8 cellular contexts compared by ENCODE assay signal in the genomic region with DNA sequence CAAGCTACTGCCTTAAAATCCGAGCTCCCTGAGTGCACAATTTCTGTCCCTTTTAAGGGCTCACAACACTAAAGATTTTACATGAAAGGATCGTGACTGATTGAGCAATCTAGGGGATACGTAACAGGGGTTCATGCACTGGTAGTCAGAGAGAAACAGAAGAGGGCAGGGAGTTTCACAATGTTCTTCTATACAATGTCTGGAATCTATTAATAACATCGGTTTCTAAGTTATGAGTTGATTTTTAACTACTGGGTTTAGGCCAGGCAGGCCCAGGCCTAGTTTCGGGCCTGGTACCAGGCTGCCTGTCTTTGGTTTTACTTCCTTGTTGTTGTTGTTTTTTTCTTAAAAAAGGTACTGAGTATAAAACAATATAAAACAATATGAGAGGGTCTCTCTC.
A peak's percentile ranks its signal among the peaks of the same experiment; 100 is the strongest.
DNase-seq lines count a peak whose midpoint lies in the region; ATAC-seq, FAIRE-seq and TF ChIP-seq lines count a peak whose summit lies in the region.
"Not testable (repeated sequence)": the region's sequence is repeated elsewhere in the genome, so short reads cannot be mapped to it uniquely, and the experiment has no call there.

No MANE protein-coding gene starts in this region.

- not testable (repeated sequence) for H3F3A ChIP-seq in smooth muscle cell (ENCODE audit: low read depth)

- not testable (repeated sequence) for H3K4me1 ChIP-seq in smooth muscle cell (ENCODE audit: low read depth)

- not testable (repeated sequence) for H3K79me2 ChIP-seq in smooth muscle cell (ENCODE audit: low read depth)

- not testable (repeated sequence) for DNase-seq in GM18507 (ENCODE audit: extremely low spot score, insufficient read length, low read depth); smooth muscle cell (lab: John Stamatoyannopoulos, UW; ENCODE audit: unreplicated experiment)
- DNase-seq in NOMO-1 treated with dmso at 0.1 percent for 144 hours (lab: John Stamatoyannopoulos, UW; ENCODE audit: unreplicated experiment) (peak; percentile 1), fibroblast of gingiva (ENCODE audit: low read depth) (peak; percentile 89)

- H2AFZ ChIP-seq in smooth muscle cell (ENCODE audit: low read depth): peak overlapping the region; percentile 78

- not testable (repeated sequence) for H3K27me3 ChIP-seq in smooth muscle cell (ENCODE audit: low read depth)

- not testable (repeated sequence) for H3K9ac ChIP-seq in smooth muscle cell (ENCODE audit: low read depth)

- not testable (repeated sequence) for H3K36me3 ChIP-seq in smooth muscle cell (ENCODE audit: low read depth)

- not testable (repeated sequence) for H3K4me3 ChIP-seq in smooth muscle cell

- ATAC-seq in GM19023 (IDR thresholded peaks at IDR 0.05; ENCODE audit: unreplicated experiment) (peak; percentile 54), GM21423 (IDR thresholded peaks at IDR 0.05; ENCODE audit: unreplicated experiment) (peak; percentile 53), HG02798 (IDR thresholded peaks at IDR 0.05; ENCODE audit: poor library complexity, unreplicated experiment) (peak; percentile 74), HG03439 (IDR thresholded peaks at IDR 0.05; ENCODE audit: unreplicated experiment) (peak; percentile 69)

- H3K9me3 ChIP-seq in smooth muscle cell (replicated peaks; ENCODE audit: low read depth): not testable (repeated sequence)

- peak overlapping the region; percentile 69 for H3K4me2 ChIP-seq in smooth muscle cell

- WGBS in smooth muscle cell (ENCODE audit: low lambda C conversion rate): 59% methylated on average over 5 of the region's 5 CpGs

- not testable (repeated sequence) for TF ChIP-seq CTCF in smooth muscle cell (IDR thresholded peaks at IDR 0.05; ENCODE audit: borderline replicate concordance, insufficient read depth, poor library complexity, severe bottlenecking)

- peak; percentile 97 for FAIRE-seq in GM18507 (lab: Jason Lieb, UNC)

- H3K27ac ChIP-seq in smooth muscle cell (ENCODE audit: low read depth): peak overlapping the region; percentile 53

- H4K20me1 ChIP-seq in smooth muscle cell (ENCODE audit: low read depth): not testable (repeated sequence)
